ENCODE assay signal across 1 cellular context in the genomic region with DNA sequence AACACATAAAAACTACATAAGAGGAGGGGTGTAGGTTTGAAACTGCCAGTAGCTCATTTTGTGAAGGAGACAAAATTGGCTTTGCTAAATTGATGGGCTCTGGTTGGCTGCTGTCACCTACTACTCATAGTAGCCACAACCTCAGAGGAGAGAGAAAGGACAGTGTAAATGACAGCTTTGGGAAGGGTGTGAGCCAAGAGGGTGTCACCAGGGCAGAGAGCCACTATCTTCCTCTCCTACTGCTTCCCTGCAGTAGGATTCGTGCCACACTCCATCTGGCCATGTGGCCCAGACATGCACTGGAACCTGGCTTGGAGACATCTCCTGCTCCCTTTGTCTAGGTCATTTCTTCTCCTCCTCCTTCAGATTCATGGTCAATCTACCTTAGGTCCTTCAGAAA.
TF ChIP-seq lines count a peak whose summit lies in the region.

No MANE protein-coding gene starts in this region.

TF ChIP-seq in HepG2, 621 proteins besides CTCF, POLR2A, EP300 and RAD21 (continued from another document):
- TF ChIP-seq, protein P1, sequence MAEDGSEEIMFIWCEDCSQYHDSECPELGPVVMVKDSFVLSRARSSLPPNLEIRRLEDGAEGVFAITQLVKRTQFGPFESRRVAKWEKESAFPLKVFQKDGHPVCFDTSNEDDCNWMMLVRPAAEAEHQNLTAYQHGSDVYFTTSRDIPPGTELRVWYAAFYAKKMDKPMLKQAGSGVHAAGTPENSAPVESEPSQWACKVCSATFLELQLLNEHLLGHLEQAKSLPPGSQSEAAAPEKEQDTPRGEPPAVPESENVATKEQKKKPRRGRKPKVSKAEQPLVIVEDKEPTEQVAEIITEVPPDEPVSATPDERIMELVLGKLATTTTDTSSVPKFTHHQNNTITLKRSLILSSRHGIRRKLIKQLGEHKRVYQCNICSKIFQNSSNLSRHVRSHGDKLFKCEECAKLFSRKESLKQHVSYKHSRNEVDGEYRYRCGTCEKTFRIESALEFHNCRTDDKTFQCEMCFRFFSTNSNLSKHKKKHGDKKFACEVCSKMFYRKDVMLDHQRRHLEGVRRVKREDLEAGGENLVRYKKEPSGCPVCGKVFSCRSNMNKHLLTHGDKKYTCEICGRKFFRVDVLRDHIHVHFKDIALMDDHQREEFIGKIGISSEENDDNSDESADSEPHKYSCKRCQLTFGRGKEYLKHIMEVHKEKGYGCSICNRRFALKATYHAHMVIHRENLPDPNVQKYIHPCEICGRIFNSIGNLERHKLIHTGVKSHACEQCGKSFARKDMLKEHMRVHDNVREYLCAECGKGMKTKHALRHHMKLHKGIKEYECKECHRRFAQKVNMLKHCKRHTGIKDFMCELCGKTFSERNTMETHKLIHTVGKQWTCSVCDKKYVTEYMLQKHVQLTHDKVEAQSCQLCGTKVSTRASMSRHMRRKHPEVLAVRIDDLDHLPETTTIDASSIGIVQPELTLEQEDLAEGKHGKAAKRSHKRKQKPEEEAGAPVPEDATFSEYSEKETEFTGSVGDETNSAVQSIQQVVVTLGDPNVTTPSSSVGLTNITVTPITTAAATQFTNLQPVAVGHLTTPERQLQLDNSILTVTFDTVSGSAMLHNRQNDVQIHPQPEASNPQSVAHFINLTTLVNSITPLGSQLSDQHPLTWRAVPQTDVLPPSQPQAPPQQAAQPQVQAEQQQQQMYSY (CRISPR knock-in tag; IDR thresholded peaks at IDR 0.05) = no peak
TF ChIP-seq in HepG2: peak in this region for 0.
